9 cellular contexts compared by ENCODE assay signal in genomic region chr15:80991446-80991845, GRCh38. TPM values are rescaled to one million over a fixed set of nuclear protein-coding genes. Genes with fewer than 3 reads are reported as not detected.
DNase-seq lines count a peak whose midpoint lies in the region; ATAC-seq and TF ChIP-seq lines count a peak whose summit lies in the region.
"Had no signal": no experiment of that assay in that cellular context is flagged by ENCODE, and none has a peak within 500 bp of the region (broad histone marks: within the 10 kb centered on the region; RNA-seq: fewer than 3 reads in every experiment).

No MANE protein-coding gene starts in this region.

- H3K4me3 Mint-ChIP-seq in CD14-positive monocyte (peak overlapping the region in 1 of 2 donors; percentile 11), neural crest cell (peak overlapping the region; percentile 48)

- H3K27ac ChIP-seq in coronary artery, result peak overlapping the region; percentile 86 to 97

- no peak overlapping the region for H3K4me3 ChIP-seq in coronary artery

- no peak for TF ChIP-seq CTCF in CD14-positive monocyte (IDR thresholded peaks at IDR 0.05)
- no peak for TF ChIP-seq CTCF in coronary artery (IDR thresholded peaks at IDR 0.05)
- no peak for TF ChIP-seq CTCF in neural crest cell (conservative IDR thresholded peaks at IDR 0.05)

- H3K27me3 Mint-ChIP-seq in CD14-positive monocyte (ENCODE audit: low read depth in 3 of 3) (peaks cover 0 to 7% (median 4%) of the 10 kb centered on the region in 3 donors), neural crest cell (ENCODE audit: low read depth) (no peaks in the 10 kb centered on the region)

- ATAC-seq in GM19463 (IDR thresholded peaks at IDR 0.05; ENCODE audit: unreplicated experiment), result no peak
- ATAC-seq in HG02763 (IDR thresholded peaks at IDR 0.05; ENCODE audit: unreplicated experiment), result no peak

- no peak for DNase-seq in CD14-positive monocyte (ENCODE audit: low spot score)
- DNase-seq in NAMALWA (ENCODE audit: low spot score), result peak; percentile 75
- peak; percentile 80 for DNase-seq in coronary artery (ENCODE audit: low spot score)
- no peak for DNase-seq in neural crest cell (ENCODE audit: low read depth, low spot score)
- no peak for DNase-seq in NCI-H345 (lab: John Stamatoyannopoulos, UW)
- DNase-seq in NCI-H1436 (lab: John Stamatoyannopoulos, UW), result no peak
- DNase-seq: SHP77 treated with DMSO at 0.1 percent for 48 hours had no signal

- H3K9me3 Mint-ChIP-seq in CD14-positive monocyte, result peaks cover 0 to 6% (median 3%) of the 10 kb centered on the region in 7 donors
- H3K9me3 Mint-ChIP-seq in neural crest cell, result no peaks in the 10 kb centered on the region

- H3K4me1 Mint-ChIP-seq in CD14-positive monocyte (peaks cover 46% of the 10 kb centered on the region), neural crest cell (peaks cover 25% of the 10 kb centered on the region)

- H3K36me3 Mint-ChIP-seq in CD14-positive monocyte (peaks cover 3 to 5% of the 10 kb centered on the region in 2 donors), neural crest cell (ENCODE audit: low read depth) (no peaks in the 10 kb centered on the region)

- intact Hi-C loops in CD14-positive monocyte (cut with micrococcal nuclease), result loop anchor here in 1 of 2 donors (10.0 kb wide), 1 partner anchor 1053 kb away; the partner anchor contains the start of gene MEX3B

- H3K27ac Mint-ChIP-seq in CD14-positive monocyte (peak overlapping the region in 4 of 7 donors; percentile 31 to 85 (median 79)), neural crest cell (ENCODE audit: unreplicated experiment) (no peak overlapping the region)

RNA-seq across cellular contexts. Expression of gene MESD, which starts 1.8 kb away (rescaled TPM):
- polyA plus RNA-seq in CD14-positive monocyte, result 10 to 100 TPM; 13.1 to 15.7 TPM
- total RNA-seq in neural crest cell, result 30.7 and 31.9 TPM in 2 replicates

RNA-seq across cellular contexts. Expression of gene TLNRD1, which starts 9.3 kb away (rescaled TPM):
- 1 to 10 TPM; 2.6 to 3.4 TPM for polyA plus RNA-seq in CD14-positive monocyte
- total RNA-seq in neural crest cell, result 30.6 and 31.7 TPM in 2 replicates

Comparison
In these comparisons a context has a peak if more than half of its experiments do, and no peak if none do; other contexts are left out.
1. DNase-seq: peak in NAMALWA (single experiment) and coronary artery (single experiment); none in CD14-positive monocyte (single experiment), neural crest cell (single experiment), NCI-H345 (single experiment) and NCI-H1436 (single experiment).